31 cellular contexts compared by ENCODE assay signal in the genomic region with DNA sequence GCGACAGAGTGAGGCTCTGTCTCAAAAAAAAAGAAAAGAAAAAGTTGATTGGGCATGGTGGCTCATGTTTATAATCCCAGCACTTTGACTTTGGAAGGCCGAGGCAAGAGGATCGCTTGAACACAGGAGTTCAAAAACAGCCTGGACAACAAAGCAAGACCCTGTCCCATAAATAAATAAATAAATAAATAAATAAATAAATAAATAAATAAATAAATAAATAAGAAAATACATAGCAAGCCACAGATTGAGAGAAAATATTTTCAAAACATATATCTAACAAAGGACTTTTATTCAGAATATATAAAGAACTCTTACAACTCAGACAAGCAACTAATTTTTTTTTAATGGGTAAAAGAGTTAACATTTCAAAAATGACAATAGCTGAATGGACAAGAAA.
"Had no signal": no experiment of that assay in that cellular context is flagged by ENCODE, and none has a peak within 500 bp of the region (broad histone marks: within the 10 kb centered on the region; RNA-seq: fewer than 3 reads in every experiment).

No MANE protein-coding gene starts in this region.

- H3K4me3 ChIP-seq: ascending aorta, breast epithelium, cardiac muscle cell, coronary artery, dorsolateral prefrontal cortex had no signal

- H3K27ac Mint-ChIP-seq: activated CD4-positive, alpha-beta memory T cell treated with anti-CD3 and anti-CD28 coated beads for 36 hours; activated CD4-positive, alpha-beta T cell treated with anti-CD3 and anti-CD28 coated beads for 36 hours; activated CD4-positive, alpha-beta T cell treated with anti-CD3 and anti-CD28 coated beads, Interleukin-2, amount 10 ng/mL, durations not matched to agents 24 days and 14 days; activated CD8-positive, alpha-beta memory T cell treated with anti-CD3 and anti-CD28 coated beads, Interleukin-2, amount 10 ng/mL, durations not matched to agents 7 days and 5 days; activated CD8-positive, alpha-beta T cell treated with anti-CD3 and anti-CD28 coated beads, Interleukin-2, amount 10 ng/mL, durations not matched to agents 7 days and 5 days; activated naive CD4-positive, alpha-beta T cell treated with anti-CD3 and anti-CD28 coated beads for 36 hours; activated naive CD4-positive, alpha-beta T cell treated with anti-CD3 and anti-CD28 coated beads, Interleukin-2, amount 50 U/mL, for 24 hours; activated naive CD8-positive, alpha-beta T cell treated with anti-CD3 and anti-CD28 coated beads, Interleukin-2, amount 10 ng/mL, durations not matched to agents 7 days and 5 days; activated T-helper 2 cell treated with anti-CD3 and anti-CD28 coated beads, Interferon-gamma antibody, Interleukin-2, Interleukin-4, amounts not matched to agents 10 μg/mL and 5 μg/mL and 100 μg/mL, durations not matched to agents 14 hours and 24 hours and 36 hours; brain; dendritic cell treated with granulocyte-macrophage colony-stimulating factor and Interleukin-4, amounts not matched to agents 40 ng/mL and 50 ng/mL, for 4 days had no signal

- H3K4me1 Mint-ChIP-seq: activated CD4-positive, alpha-beta T cell treated with anti-CD3 and anti-CD28 coated beads for 36 hours; activated CD8-positive, alpha-beta memory T cell treated with anti-CD3 and anti-CD28 coated beads, Interleukin-2, amount 10 ng/mL, durations not matched to agents 7 days and 5 days had no signal

- H3K36me3 ChIP-seq: breast epithelium, cardiac muscle cell had no signal

- H3K4me3 Mint-ChIP-seq: activated CD4-positive, alpha-beta memory T cell treated with anti-CD3 and anti-CD28 coated beads for 36 hours; activated CD4-positive, alpha-beta T cell treated with anti-CD3 and anti-CD28 coated beads for 36 hours; activated CD4-positive, alpha-beta T cell treated with anti-CD3 and anti-CD28 coated beads, Interleukin-2, amount 10 ng/mL, durations not matched to agents 24 days and 14 days; activated CD8-positive, alpha-beta memory T cell treated with anti-CD3 and anti-CD28 coated beads, Interleukin-2, amount 10 ng/mL, durations not matched to agents 7 days and 5 days; activated CD8-positive, alpha-beta T cell treated with anti-CD3 and anti-CD28 coated beads, Interleukin-2, amount 10 ng/mL, durations not matched to agents 7 days and 5 days; activated naive CD4-positive, alpha-beta T cell treated with anti-CD3 and anti-CD28 coated beads for 36 hours; activated naive CD4-positive, alpha-beta T cell treated with anti-CD3 and anti-CD28 coated beads, Interleukin-2, amount 50 U/mL, for 24 hours; activated naive CD8-positive, alpha-beta T cell treated with anti-CD3 and anti-CD28 coated beads, Interleukin-2, amount 10 ng/mL, durations not matched to agents 7 days and 5 days; activated T-helper 1 cell treated with anti-CD3 and anti-CD28 coated beads, Interleukin-12 subunit alpha, Interleukin-12 subunit beta, Interleukin-2, Interleukin-4 antibody, amounts not matched to agents 30 ng/mL and 10 ng/mL and 1 ng/mL, durations not matched to agents 14 hours and 24 hours and 36 hours; brain; dendritic cell treated with granulocyte-macrophage colony-stimulating factor and Interleukin-4, amounts not matched to agents 40 ng/mL and 50 ng/mL, for 4 days; endodermal cell had no signal

- ATAC-seq: activated CD4-positive, alpha-beta T cell treated with anti-CD3 and anti-CD28 coated beads for 36 hours; activated CD8-positive, alpha-beta memory T cell treated with anti-CD3 and anti-CD28 coated beads, Interleukin-2, amount 10 ng/mL, durations not matched to agents 7 days and 5 days; activated CD8-positive, alpha-beta T cell treated with anti-CD3 and anti-CD28 coated beads, Interleukin-2, amount 10 ng/mL, durations not matched to agents 7 days and 5 days; esophagus mucosa had no signal

- H3K4me1 ChIP-seq: ascending aorta, breast epithelium had no signal

- DNase-seq: activated CD4-positive, alpha-beta memory T cell treated with anti-CD3 and anti-CD28 coated beads for 36 hours; activated CD4-positive, alpha-beta T cell treated with anti-CD3 and anti-CD28 coated beads for 36 hours; activated CD4-positive, alpha-beta T cell treated with anti-CD3 and anti-CD28 coated beads, Interleukin-2, amount 10 ng/mL, durations not matched to agents 24 days and 14 days; activated CD4-positive, CD25-positive, alpha-beta regulatory T cell; activated CD4-positive, CD25-positive, alpha-beta regulatory T cell treated with anti-CD3 and anti-CD28 coated beads, Interleukin-2, amount 50 U/mL, for 72 hours; activated CD8-positive, alpha-beta memory T cell treated with anti-CD3 and anti-CD28 coated beads, Interleukin-2, amount 10 ng/mL, durations not matched to agents 7 days and 5 days; activated CD8-positive, alpha-beta memory T cell treated with anti-CD3 and anti-CD28 coated beads, Interleukin-2, amount 50 U/mL, for 4 hours; activated CD8-positive, alpha-beta T cell treated with anti-CD3 and anti-CD28 coated beads, Interleukin-2, amount 10 ng/mL, durations not matched to agents 7 days and 5 days; activated effector memory CD4-positive, alpha-beta T cell treated with anti-CD3 and anti-CD28 coated beads, Interleukin-2, amount 50 U/mL, for 16 hours; activated naive CD4-positive, alpha-beta T cell treated with anti-CD3 and anti-CD28 coated beads for 36 hours; activated naive CD8-positive, alpha-beta T cell treated with anti-CD3 and anti-CD28 coated beads, Interleukin-2, amount 10 ng/mL, durations not matched to agents 7 days and 5 days; activated T-cell treated with anti-CD3 and anti-CD28 coated beads, Interleukin-2, amount 50 U/mL, for 1 hour; activated T-cell treated with anti-CD3 and anti-CD28 coated beads, Interleukin-2, amount 50 U/mL, for 48 hours; central memory CD4-positive, alpha-beta T cell; cerebellar nuclear complex; dorsolateral prefrontal cortex; effector memory CD4-positive, alpha-beta T cell; endodermal cell; foreskin fibroblast; head of caudate nucleus; T-helper 2 cell had no signal

- H3K9me3 ChIP-seq: ascending aorta, breast epithelium had no signal

- H3K27me3 Mint-ChIP-seq: activated CD4-positive, alpha-beta memory T cell treated with anti-CD3 and anti-CD28 coated beads for 36 hours; activated CD4-positive, alpha-beta T cell treated with anti-CD3 and anti-CD28 coated beads for 36 hours; activated CD4-positive, alpha-beta T cell treated with anti-CD3 and anti-CD28 coated beads, Interleukin-2, amount 10 ng/mL, durations not matched to agents 24 days and 14 days; activated CD8-positive, alpha-beta memory T cell treated with anti-CD3 and anti-CD28 coated beads, Interleukin-2, amount 10 ng/mL, durations not matched to agents 7 days and 5 days; activated naive CD4-positive, alpha-beta T cell treated with anti-CD3 and anti-CD28 coated beads, Interleukin-2, amount 50 U/mL, for 24 hours; activated naive CD8-positive, alpha-beta T cell treated with anti-CD3 and anti-CD28 coated beads, Interleukin-2, amount 10 ng/mL, durations not matched to agents 7 days and 5 days; brain; dendritic cell treated with granulocyte-macrophage colony-stimulating factor and Interleukin-4, amounts not matched to agents 40 ng/mL and 50 ng/mL, for 4 days had no signal

- H3K9me3 Mint-ChIP-seq: activated CD4-positive, alpha-beta memory T cell treated with anti-CD3 and anti-CD28 coated beads for 36 hours; activated CD4-positive, alpha-beta T cell treated with anti-CD3 and anti-CD28 coated beads, Interleukin-2, amount 10 ng/mL, durations not matched to agents 24 days and 14 days; activated naive CD4-positive, alpha-beta T cell treated with anti-CD3 and anti-CD28 coated beads for 36 hours; activated naive CD4-positive, alpha-beta T cell treated with anti-CD3 and anti-CD28 coated beads, Interleukin-2, amount 50 U/mL, for 24 hours; activated naive CD8-positive, alpha-beta T cell treated with anti-CD3 and anti-CD28 coated beads, Interleukin-2, amount 10 ng/mL, durations not matched to agents 7 days and 5 days; activated T-helper 1 cell treated with anti-CD3 and anti-CD28 coated beads, Interleukin-12 subunit alpha, Interleukin-12 subunit beta, Interleukin-2, Interleukin-4 antibody, amounts not matched to agents 30 ng/mL and 10 ng/mL and 1 ng/mL, durations not matched to agents 14 hours and 24 hours and 36 hours; activated T-helper 2 cell treated with anti-CD3 and anti-CD28 coated beads, Interferon-gamma antibody, Interleukin-2, Interleukin-4, amounts not matched to agents 10 μg/mL and 5 μg/mL and 100 μg/mL, durations not matched to agents 14 hours and 24 hours and 36 hours; brain; dendritic cell treated with granulocyte-macrophage colony-stimulating factor and Interleukin-4, amounts not matched to agents 40 ng/mL and 50 ng/mL, for 4 days; endodermal cell had no signal

- H3K27ac ChIP-seq: ascending aorta, breast epithelium, cardiac muscle cell, coronary artery, dorsolateral prefrontal cortex had no signal

- H3K27me3 ChIP-seq: ascending aorta, breast epithelium, cardiac muscle cell, dorsolateral prefrontal cortex had no signal
